ENCODE assay signal across 10 cellular contexts in the genomic region with DNA sequence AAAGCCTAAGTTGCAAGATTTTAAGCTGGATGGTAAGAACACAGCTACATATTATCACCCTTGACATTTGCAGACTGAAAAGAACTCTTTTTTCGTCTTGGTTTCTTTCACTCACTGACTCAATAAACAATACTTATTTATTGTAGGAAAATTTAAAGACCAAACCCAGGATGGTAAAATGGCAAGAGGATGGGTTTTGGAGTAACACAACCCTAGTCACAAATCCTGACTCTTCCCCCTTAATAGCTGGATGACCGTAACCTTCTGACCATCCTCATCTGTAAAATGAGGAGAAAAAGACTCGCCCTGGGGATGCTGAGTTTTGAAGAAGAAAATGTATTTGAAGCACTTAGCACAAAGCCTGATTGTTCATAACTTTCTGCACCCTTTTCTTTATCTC.
"Had no signal": no experiment of that assay in that cellular context is flagged by ENCODE, and none has a peak within 500 bp of the region (broad histone marks: within the 10 kb centered on the region; RNA-seq: fewer than 3 reads in every experiment).

No MANE protein-coding gene starts in this region.

- H3K9me3 Mint-ChIP-seq: HFFc6 had no signal

- H3K4me3 Mint-ChIP-seq: HFFc6 had no signal

- DNase-seq: GM23248, GOT3, H7, HFFc6, IMR-90, KG1 had no signal

- ATAC-seq: HCT116 had no signal

- FAIRE-seq: K562 had no signal

- H3K27ac ChIP-seq: GM23248, HL-60 had no signal

- H3K27ac Mint-ChIP-seq: HFFc6 had no signal

- H3K9me3 ChIP-seq: HAP-1 had no signal

- H3K4me3 ChIP-seq: GM23248, HAP-1, K562 had no signal
